ENCODE assay signal across 24 cellular contexts in the genomic region with DNA sequence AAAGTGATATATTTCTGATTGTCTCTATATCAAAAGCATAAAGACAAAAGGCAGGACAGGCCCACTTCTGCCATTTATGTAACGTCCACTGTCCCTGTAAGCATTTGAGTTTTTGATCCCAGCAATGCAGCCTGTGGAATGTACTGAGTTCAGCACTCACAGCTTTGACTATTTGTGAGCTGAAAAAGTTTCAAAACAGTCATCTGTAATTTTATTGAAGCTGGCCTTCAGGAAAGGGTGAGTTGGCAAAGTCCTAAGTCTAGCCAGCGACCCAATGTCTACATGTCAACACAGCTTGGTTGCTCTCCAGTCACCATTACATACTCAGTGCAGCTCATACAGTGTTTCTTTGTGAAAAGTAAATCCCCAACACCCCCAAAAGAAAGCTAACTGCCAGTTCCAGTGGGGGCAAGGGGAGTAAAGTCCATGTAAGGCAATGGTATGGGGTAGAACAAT. TPM values are rescaled to one million over a fixed set of nuclear protein-coding genes. Genes with fewer than 3 reads are reported as not detected.
DNase-seq lines count a peak whose midpoint lies in the region; ATAC-seq and TF ChIP-seq lines count a peak whose summit lies in the region.
"Had no signal": no experiment of that assay in that cellular context is flagged by ENCODE, and none has a peak within 500 bp of the region (broad histone marks: within the 10 kb centered on the region; RNA-seq: fewer than 3 reads in every experiment).

No MANE protein-coding gene starts in this region.

- DNase-seq in amniotic epithelial cell (ENCODE audit: low read depth) (peak; percentile 42), left cardiac atrium (no peak), tibial artery (no peak), activated T-cell treated with anti-CD3 and anti-CD28 coated beads for 4 hours (no peak), NCI-H2029 (lab: John Stamatoyannopoulos, UW) (no peak), NCI-H510A (lab: John Stamatoyannopoulos, UW) (no peak)
- DNase-seq: activated CD4-positive, alpha-beta memory T cell treated with anti-CD3 and anti-CD28 coated beads for 36 hours; activated CD8-positive, alpha-beta memory T cell treated with anti-CD3 and anti-CD28 coated beads, Interleukin-2, amount 50 U/mL, for 4 hours; anterior cingulate cortex; CD8-positive, alpha-beta memory T cell; esophagus squamous epithelium; GOT3; MV-4-11; natural killer cell; NCI-H2171; NCI-H524; retina; stimulated activated CD4-positive, alpha-beta T cell treated with anti-CD3 and anti-CD28 coated beads, Interleukin-2, amount 100 ng/mL, for 48 hours; substantia nigra; uterus had no signal

- peak overlapping the region; percentile 43 to 54 for H3K27ac ChIP-seq in tibial artery
- H3K27ac ChIP-seq: esophagus squamous epithelium, gastroesophageal sphincter had no signal

- H3K27me3 ChIP-seq in tibial artery: no peaks in the 10 kb centered on the region
- H3K27me3 ChIP-seq: esophagus squamous epithelium, gastroesophageal sphincter, uterus had no signal

- no peak overlapping the region for H3K4me3 Mint-ChIP-seq in nephron
- H3K4me3 Mint-ChIP-seq: activated CD4-positive, alpha-beta memory T cell treated with anti-CD3 and anti-CD28 coated beads for 36 hours; activated naive CD4-positive, alpha-beta T cell treated with anti-CD3 and anti-CD28 coated beads, Interleukin-2, amount 50 U/mL, for 24 hours; CD8-positive, alpha-beta memory T cell; natural killer cell had no signal

- no peaks in the 10 kb centered on the region for H3K27me3 Mint-ChIP-seq in nephron (ENCODE audit: low read depth)

- H3K9me3 Mint-ChIP-seq in nephron: no peaks in the 10 kb centered on the region
- H3K9me3 Mint-ChIP-seq: activated CD4-positive, alpha-beta memory T cell treated with anti-CD3 and anti-CD28 coated beads for 36 hours; activated naive CD4-positive, alpha-beta T cell treated with anti-CD3 and anti-CD28 coated beads, Interleukin-2, amount 50 U/mL, for 24 hours; CD8-positive, alpha-beta memory T cell; natural killer cell had no signal

- intact Hi-C loops in left cardiac atrium (cut with DNase I): no loop called here
- intact Hi-C loops in tibial artery (cut with DNase I; ENCODE audit: low total_unique reads): no loop called here

- peaks cover 21% of the 10 kb centered on the region for H3K4me1 Mint-ChIP-seq in nephron
- H3K4me1 Mint-ChIP-seq: activated naive CD4-positive, alpha-beta T cell treated with anti-CD3 and anti-CD28 coated beads, Interleukin-2, amount 50 U/mL, for 24 hours; CD8-positive, alpha-beta memory T cell; natural killer cell had no signal

- H3K27ac Mint-ChIP-seq in nephron: peak overlapping the region in 2 of 3 experiments; percentile 43 to 46
- H3K27ac Mint-ChIP-seq: activated CD4-positive, alpha-beta memory T cell treated with anti-CD3 and anti-CD28 coated beads for 36 hours; activated naive CD4-positive, alpha-beta T cell treated with anti-CD3 and anti-CD28 coated beads, Interleukin-2, amount 50 U/mL, for 24 hours; CD8-positive, alpha-beta memory T cell; natural killer cell had no signal

- ATAC-seq in left cardiac atrium: peak; percentile 28 to 45
- ATAC-seq: gastroesophageal sphincter, natural killer cell, Panc1 had no signal

- TF ChIP-seq CTCF in nephron (IDR thresholded peaks at IDR 0.05; ENCODE audit: unreplicated experiment in 3 of 3): no peak
- no peak for TF ChIP-seq CTCF in tibial artery (IDR thresholded peaks at IDR 0.05)

- H3K36me3 ChIP-seq in tibial artery: no peaks in the 10 kb centered on the region
- H3K36me3 ChIP-seq: esophagus squamous epithelium, gastroesophageal sphincter, uterus had no signal

- H3K9me3 ChIP-seq in tibial artery: no peaks in the 10 kb centered on the region
- H3K9me3 ChIP-seq: esophagus squamous epithelium, gastroesophageal sphincter, uterus had no signal

- no peak overlapping the region for H3K4me3 ChIP-seq in tibial artery
- H3K4me3 ChIP-seq: esophagus squamous epithelium, gastroesophageal sphincter, uterus had no signal

- peaks cover 0 to 67% (median 28%) of the 10 kb centered on the region in 4 donors for H3K4me1 ChIP-seq in tibial artery

- H3K36me3 Mint-ChIP-seq in nephron (ENCODE audit: low read depth): peaks cover 5% of the 10 kb centered on the region
- H3K36me3 Mint-ChIP-seq: activated CD4-positive, alpha-beta memory T cell treated with anti-CD3 and anti-CD28 coated beads for 36 hours; activated naive CD4-positive, alpha-beta T cell treated with anti-CD3 and anti-CD28 coated beads, Interleukin-2, amount 50 U/mL, for 24 hours; CD8-positive, alpha-beta memory T cell; natural killer cell had no signal

RNA-seq across cellular contexts. Expression of gene LIFR, which starts 9.7 kb away (rescaled TPM):
- 10 to 100 TPM; 59.7 to 68.9 TPM for total RNA-seq in left cardiac atrium
- total RNA-seq: CD8-positive, alpha-beta memory T cell; natural killer cell had no signal
